24 cellular contexts compared by ENCODE assay signal in genomic region chr7:45053941-45054340, GRCh38.
"Had no signal": no experiment of that assay in that cellular context is flagged by ENCODE, and none has a peak within 500 bp of the region (broad histone marks: within the 10 kb centered on the region; RNA-seq: fewer than 3 reads in every experiment).

No MANE protein-coding gene starts in this region.

- H3K9me3 ChIP-seq: ascending aorta, breast epithelium, esophagus muscularis mucosa, gastroesophageal sphincter, mucosa of descending colon, SK-N-SH, suprapubic skin, transverse colon, vagina had no signal

- ATAC-seq: activated CD8-positive, alpha-beta T cell treated with anti-CD3 and anti-CD28 coated beads, Interleukin-2, amount 10 ng/mL, durations not matched to agents 7 days and 5 days; activated T-cell treated with anti-CD3 and anti-CD28 coated beads, Interleukin-2, amount 50 U/mL, for 72 hours; gastroesophageal sphincter; mucosa of descending colon; stimulated activated naive CD8-positive, alpha-beta T cell treated with anti-CD3 and anti-CD28 coated beads, Interleukin-15, amount 100 ng/mL, for 72 hours had no signal

- H3K27ac Mint-ChIP-seq: activated CD4-positive, alpha-beta T cell treated with anti-CD3 and anti-CD28 coated beads, Interleukin-2, amount 10 ng/mL, durations not matched to agents 24 days and 14 days; activated CD8-positive, alpha-beta T cell treated with anti-CD3 and anti-CD28 coated beads, Interleukin-2, amount 10 ng/mL, durations not matched to agents 7 days and 5 days; nephron had no signal

- DNase-seq: activated CD4-positive, alpha-beta T cell treated with anti-CD3 and anti-CD28 coated beads, Interleukin-2, amount 10 ng/mL, durations not matched to agents 24 days and 14 days; activated CD8-positive, alpha-beta memory T cell treated with anti-CD3 and anti-CD28 coated beads, Interleukin-2, amount 50 U/mL, for 4 hours; activated CD8-positive, alpha-beta T cell treated with anti-CD3 and anti-CD28 coated beads, Interleukin-2, amount 10 ng/mL, durations not matched to agents 7 days and 5 days; activated T-cell treated with anti-CD3 and anti-CD28 coated beads, Interleukin-2, amount 50 U/mL, for 72 hours; cerebellar nuclear complex; effector CD4-positive, alpha-beta T cell; mesenchymal stem cell; mucosa of descending colon; occipital lobe; posterior cingulate gyrus; retina; SK-N-SH; stimulated activated CD4-positive, alpha-beta T cell treated with anti-CD3 and anti-CD28 coated beads, Interleukin-2, amount 100 ng/mL, for 48 hours; stimulated activated naive CD8-positive, alpha-beta T cell treated with anti-CD3 and anti-CD28 coated beads, Interleukin-15, amount 100 ng/mL, for 72 hours; T-helper 1 cell; T1000; transverse colon had no signal

- H3K9me3 Mint-ChIP-seq: activated CD4-positive, alpha-beta T cell treated with anti-CD3 and anti-CD28 coated beads, Interleukin-2, amount 10 ng/mL, durations not matched to agents 24 days and 14 days had no signal

- H3K4me1 ChIP-seq: ascending aorta, breast epithelium, esophagus muscularis mucosa, gastroesophageal sphincter, suprapubic skin, transverse colon, vagina had no signal

- H3K4me3 ChIP-seq: ascending aorta, breast epithelium, esophagus muscularis mucosa, gastroesophageal sphincter, mucosa of descending colon, suprapubic skin, transverse colon, vagina had no signal

- H3K36me3 ChIP-seq: breast epithelium, transverse colon, vagina had no signal

- H3K27me3 ChIP-seq: ascending aorta, breast epithelium, esophagus muscularis mucosa, gastroesophageal sphincter, suprapubic skin, transverse colon, vagina had no signal

- H3K27me3 Mint-ChIP-seq: activated CD4-positive, alpha-beta T cell treated with anti-CD3 and anti-CD28 coated beads, Interleukin-2, amount 10 ng/mL, durations not matched to agents 24 days and 14 days; stimulated activated naive CD8-positive, alpha-beta T cell treated with anti-CD3 and anti-CD28 coated beads, Interleukin-15, amount 100 ng/mL, for 72 hours had no signal

- H3K9ac ChIP-seq: SK-N-SH had no signal

- H3K9me2 ChIP-seq: SK-N-SH had no signal

- H3K27ac ChIP-seq: ascending aorta, breast epithelium, esophagus muscularis mucosa, gastroesophageal sphincter, suprapubic skin, transverse colon, vagina had no signal

- H3K4me3 Mint-ChIP-seq: activated CD4-positive, alpha-beta T cell treated with anti-CD3 and anti-CD28 coated beads, Interleukin-2, amount 10 ng/mL, durations not matched to agents 24 days and 14 days; activated CD8-positive, alpha-beta T cell treated with anti-CD3 and anti-CD28 coated beads, Interleukin-2, amount 10 ng/mL, durations not matched to agents 7 days and 5 days; activated T-cell treated with anti-CD3 and anti-CD28 coated beads, Interleukin-2, amount 50 U/mL, for 72 hours; nephron; stimulated activated naive CD8-positive, alpha-beta T cell treated with anti-CD3 and anti-CD28 coated beads, Interleukin-15, amount 100 ng/mL, for 72 hours had no signal

- H3K4me2 ChIP-seq: SK-N-SH had no signal
